ENCODE assay signal across 1 cellular context in the genomic region with DNA sequence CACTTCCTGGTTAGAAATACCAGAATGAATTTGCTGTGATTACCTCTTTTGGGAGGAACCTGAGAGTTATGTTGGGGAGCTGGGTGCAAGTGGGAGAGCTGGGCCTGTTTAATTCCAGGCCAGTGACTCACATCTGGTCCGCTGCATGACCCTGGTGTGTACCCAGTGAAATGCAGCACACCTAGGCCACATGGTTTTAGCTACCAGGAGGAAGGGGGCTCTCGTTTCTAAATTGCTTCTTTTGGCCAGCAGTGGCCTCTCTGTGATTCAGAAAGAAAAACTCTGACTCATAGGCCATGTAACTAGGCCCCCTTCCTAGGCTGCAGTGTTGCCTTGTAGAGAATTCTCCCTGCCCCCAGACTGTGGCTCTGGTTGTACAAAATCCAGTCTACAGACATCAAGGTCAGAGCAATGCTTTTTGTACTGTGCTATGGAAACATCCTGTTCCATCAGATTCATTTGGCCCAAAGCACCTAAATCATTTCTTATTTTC.
TF ChIP-seq lines count a peak whose summit lies in the region.

No MANE protein-coding gene starts in this region.

TF ChIP-seq in HepG2, 621 proteins besides CTCF, POLR2A, EP300 and RAD21 (continued from another document and continues in another):
- TF ChIP-seq ZNF687 (CRISPR knock-in tag; IDR thresholded peaks at IDR 0.05): peak; percentile 39; the same call in 1 of the 2 replicates
- TF ChIP-seq ZNF556 (CRISPR knock-in tag; IDR thresholded peaks at IDR 0.05; ENCODE audit: borderline replicate concordance): no peak
- TF ChIP-seq AHDC1 (CRISPR knock-in tag; IDR thresholded peaks at IDR 0.05; ENCODE audit: borderline replicate concordance): no peak
- TF ChIP-seq NR3C1 (CRISPR knock-in tag; IDR thresholded peaks at IDR 0.05): no peak
- peak; percentile 88 for TF ChIP-seq MED1 (CRISPR knock-in tag; IDR thresholded peaks at IDR 0.05)
- no peak for TF ChIP-seq ZSCAN25 (CRISPR knock-in tag; IDR thresholded peaks at IDR 0.05)
- no peak for TF ChIP-seq MTA3 (CRISPR knock-in tag; IDR thresholded peaks at IDR 0.05)
- no peak for TF ChIP-seq ZBTB34 (CRISPR knock-in tag; IDR thresholded peaks at IDR 0.05)
- TF ChIP-seq NFIB (CRISPR knock-in tag; IDR thresholded peaks at IDR 0.05; ENCODE audit: borderline replicate concordance): no peak
- TF ChIP-seq YY1 (IDR thresholded peaks at IDR 0.05; ENCODE audit: insufficient read depth, insufficient replicate concordance, low read depth, low read length): no peak
- TF ChIP-seq UBTF (CRISPR knock-in tag; IDR thresholded peaks at IDR 0.05): peak; percentile 38; the same call in 1 of the 2 replicates
- TF ChIP-seq ZNF282 (IDR thresholded peaks at IDR 0.05; ENCODE audit: partially characterized antibody): no peak
- TF ChIP-seq, protein P1, sequence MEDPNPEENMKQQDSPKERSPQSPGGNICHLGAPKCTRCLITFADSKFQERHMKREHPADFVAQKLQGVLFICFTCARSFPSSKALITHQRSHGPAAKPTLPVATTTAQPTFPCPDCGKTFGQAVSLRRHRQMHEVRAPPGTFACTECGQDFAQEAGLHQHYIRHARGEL (CRISPR knock-in tag; IDR thresholded peaks at IDR 0.05): no peak
- TF ChIP-seq KMT2B (CRISPR knock-in tag; IDR thresholded peaks at IDR 0.05): no peak
- TF ChIP-seq CBX5 (CRISPR knock-in tag; IDR thresholded peaks at IDR 0.05; ENCODE audit: borderline replicate concordance): peak; percentile 74; the same call in 1 of the 2 replicates
- TF ChIP-seq HMGXB4 (CRISPR knock-in tag; IDR thresholded peaks at IDR 0.05; ENCODE audit: borderline replicate concordance in 1 of 2, low read depth in 1 of 2): peak; percentile 24 to 65; a peak in 2 of 4 replicates
- TF ChIP-seq ATM (IDR thresholded peaks at IDR 0.05; ENCODE audit: borderline replicate concordance): no peak
- TF ChIP-seq KLF11 (CRISPR knock-in tag; IDR thresholded peaks at IDR 0.05): no peak
- TF ChIP-seq THRA (CRISPR knock-in tag; IDR thresholded peaks at IDR 0.05; ENCODE audit: borderline replicate concordance): peak; percentile 59
- TF ChIP-seq, protein P2, sequence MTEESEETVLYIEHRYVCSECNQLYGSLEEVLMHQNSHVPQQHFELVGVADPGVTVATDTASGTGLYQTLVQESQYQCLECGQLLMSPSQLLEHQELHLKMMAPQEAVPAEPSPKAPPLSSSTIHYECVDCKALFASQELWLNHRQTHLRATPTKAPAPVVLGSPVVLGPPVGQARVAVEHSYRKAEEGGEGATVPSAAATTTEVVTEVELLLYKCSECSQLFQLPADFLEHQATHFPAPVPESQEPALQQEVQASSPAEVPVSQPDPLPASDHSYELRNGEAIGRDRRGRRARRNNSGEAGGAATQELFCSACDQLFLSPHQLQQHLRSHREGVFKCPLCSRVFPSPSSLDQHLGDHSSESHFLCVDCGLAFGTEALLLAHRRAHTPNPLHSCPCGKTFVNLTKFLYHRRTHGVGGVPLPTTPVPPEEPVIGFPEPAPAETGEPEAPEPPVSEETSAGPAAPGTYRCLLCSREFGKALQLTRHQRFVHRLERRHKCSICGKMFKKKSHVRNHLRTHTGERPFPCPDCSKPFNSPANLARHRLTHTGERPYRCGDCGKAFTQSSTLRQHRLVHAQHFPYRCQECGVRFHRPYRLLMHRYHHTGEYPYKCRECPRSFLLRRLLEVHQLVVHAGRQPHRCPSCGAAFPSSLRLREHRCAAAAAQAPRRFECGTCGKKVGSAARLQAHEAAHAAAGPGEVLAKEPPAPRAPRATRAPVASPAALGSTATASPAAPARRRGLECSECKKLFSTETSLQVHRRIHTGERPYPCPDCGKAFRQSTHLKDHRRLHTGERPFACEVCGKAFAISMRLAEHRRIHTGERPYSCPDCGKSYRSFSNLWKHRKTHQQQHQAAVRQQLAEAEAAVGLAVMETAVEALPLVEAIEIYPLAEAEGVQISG (CRISPR knock-in tag; IDR thresholded peaks at IDR 0.05): no peak; the same call in 1 of the 2 replicates
- no peak for TF ChIP-seq ATF1 (CRISPR knock-in tag; IDR thresholded peaks at IDR 0.05)
- peak; percentile 66 for TF ChIP-seq GATAD2A (CRISPR knock-in tag; IDR thresholded peaks at IDR 0.05)
- no peak for TF ChIP-seq CHD4 (IDR thresholded peaks at IDR 0.05; ENCODE audit: borderline replicate concordance, low read length)
